ENCODE assay signal across 11 cellular contexts in the genomic region with DNA sequence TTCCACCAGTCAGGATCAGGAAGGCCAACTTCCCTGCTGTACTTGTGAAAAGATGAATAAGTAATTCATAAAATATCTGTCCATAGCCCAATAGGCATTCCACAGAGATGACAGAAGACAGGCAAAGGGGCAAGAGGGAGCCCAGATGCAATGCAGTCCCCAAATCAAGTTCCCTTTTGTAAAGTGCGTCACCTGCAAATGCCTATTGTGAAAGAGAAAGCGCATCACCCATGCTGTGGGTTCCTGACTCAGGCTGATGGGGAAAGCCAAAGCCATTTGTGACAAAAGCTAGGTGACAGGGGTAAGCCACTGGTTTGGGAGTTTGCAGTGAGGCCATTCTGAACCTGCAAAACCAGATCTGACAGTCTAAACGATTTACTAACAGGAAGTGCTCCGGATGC.
A peak's percentile ranks its signal among the peaks of the same experiment; 100 is the strongest.
DNase-seq lines count a peak whose midpoint lies in the region; ATAC-seq and TF ChIP-seq lines count a peak whose summit lies in the region.
"Had no signal": no experiment of that assay in that cellular context is flagged by ENCODE, and none has a peak within 500 bp of the region (broad histone marks: within the 10 kb centered on the region; RNA-seq: fewer than 3 reads in every experiment).

No MANE protein-coding gene starts in this region.

- no peaks in the 10 kb centered on the region for H3K9me3 ChIP-seq in uterus

- no peak for DNase-seq in activated T-cell treated with anti-CD3 and anti-CD28 coated beads, Interleukin-2, amount 50 U/mL, for 4 hours
- no peak for DNase-seq in activated T-cell treated with anti-CD3 and anti-CD28 coated beads for 4 hours
- DNase-seq in brain microvascular endothelial cell: no peak
- no peak for DNase-seq in epidermal melanocyte (ENCODE audit: insufficient read length, low spot score)
- no peak for DNase-seq in uterus
- DNase-seq: HCEC 1CT, nephron progenitor cell had no signal

- H3K27me3 Mint-ChIP-seq in activated T-cell treated with anti-CD3 and anti-CD28 coated beads, Interleukin-2, amount 50 U/mL, for 4 hours (ENCODE audit: low read depth): peaks cover 21% of the 10 kb centered on the region
- H3K27me3 Mint-ChIP-seq in stimulated activated memory B cell treated with anti-CD40 and anti-IgM and Interleukin-4, amounts not matched to agents 10 μg/mL and 1 μg/mL and 100 μg/mL, for 72 hours: peaks cover 16% of the 10 kb centered on the region

- peak; percentile 88 for ATAC-seq in activated T-cell treated with anti-CD3 and anti-CD28 coated beads, Interleukin-2, amount 50 U/mL, for 4 hours
- peak; percentile 89 for ATAC-seq in HG03432 (IDR thresholded peaks at IDR 0.05; ENCODE audit: unreplicated experiment)
- peak; percentile 20 for ATAC-seq in stimulated activated memory B cell treated with anti-CD40 and anti-IgM and Interleukin-4, amounts not matched to agents 10 μg/mL and 1 μg/mL and 100 μg/mL, for 72 hours

- in situ Hi-C loops in brain microvascular endothelial cell (cut with HindIII; ENCODE audit: low pct_ligation_motif_present, low sequenced_read_pairs): no loop called here

- TF ChIP-seq POLR2A in uterus (IDR thresholded peaks at IDR 0.05): no peak

- no peak overlapping the region for H3K27ac Mint-ChIP-seq in stimulated activated memory B cell treated with anti-CD40 and anti-IgM and Interleukin-4, amounts not matched to agents 10 μg/mL and 1 μg/mL and 100 μg/mL, for 72 hours
- H3K27ac Mint-ChIP-seq: nephron progenitor cell; stimulated activated naive CD8-positive, alpha-beta T cell treated with anti-CD3 and anti-CD28 coated beads, Interleukin-15, Interleukin-2, amounts not matched to agents 100 ng/mL and 50 ng/mL, for 24 hours had no signal

- H3K36me3 ChIP-seq in brain microvascular endothelial cell (replicated peaks) (no peaks in the 10 kb centered on the region), uterus (no peaks in the 10 kb centered on the region)

- H3K36me3 Mint-ChIP-seq in activated T-cell treated with anti-CD3 and anti-CD28 coated beads, Interleukin-2, amount 50 U/mL, for 4 hours (ENCODE audit: insufficient read depth): no peaks in the 10 kb centered on the region
- no peaks in the 10 kb centered on the region for H3K36me3 Mint-ChIP-seq in stimulated activated memory B cell treated with anti-CD40 and anti-IgM and Interleukin-4, amounts not matched to agents 10 μg/mL and 1 μg/mL and 100 μg/mL, for 72 hours

- H3K4me1 ChIP-seq in uterus: no peaks in the 10 kb centered on the region

- no peak overlapping the region for H3K4me3 ChIP-seq in brain microvascular endothelial cell (ENCODE audit: low read depth, low read length)
- no peak overlapping the region for H3K4me3 ChIP-seq in uterus

- intact Hi-C loops in uterus (cut with DNase I; ENCODE audit: low total_unique reads): no loop called here

- TF ChIP-seq CTCF in VCaP (conservative IDR thresholded peaks at IDR 0.05) (no peak), brain microvascular endothelial cell (IDR thresholded peaks at IDR 0.05; ENCODE audit: low read depth, low read length, missing control alignments) (no peak), uterus (IDR thresholded peaks at IDR 0.05) (no peak)

- H3K9me3 Mint-ChIP-seq in activated T-cell treated with anti-CD3 and anti-CD28 coated beads, Interleukin-2, amount 50 U/mL, for 4 hours: no peaks in the 10 kb centered on the region
- H3K9me3 Mint-ChIP-seq in stimulated activated memory B cell treated with anti-CD40 and anti-IgM and Interleukin-4, amounts not matched to agents 10 μg/mL and 1 μg/mL and 100 μg/mL, for 72 hours: peaks cover 4% of the 10 kb centered on the region
- H3K9me3 Mint-ChIP-seq: nephron progenitor cell; stimulated activated naive CD8-positive, alpha-beta T cell treated with anti-CD3 and anti-CD28 coated beads, Interleukin-15, Interleukin-2, amounts not matched to agents 100 ng/mL and 50 ng/mL, for 24 hours had no signal

- H3K4me3 Mint-ChIP-seq in activated T-cell treated with anti-CD3 and anti-CD28 coated beads, Interleukin-2, amount 50 U/mL, for 4 hours: no peak overlapping the region
- no peak overlapping the region for H3K4me3 Mint-ChIP-seq in stimulated activated memory B cell treated with anti-CD40 and anti-IgM and Interleukin-4, amounts not matched to agents 10 μg/mL and 1 μg/mL and 100 μg/mL, for 72 hours
- H3K4me3 Mint-ChIP-seq: nephron progenitor cell; stimulated activated naive CD8-positive, alpha-beta T cell treated with anti-CD3 and anti-CD28 coated beads, Interleukin-15, Interleukin-2, amounts not matched to agents 100 ng/mL and 50 ng/mL, for 24 hours had no signal

- H3K27me3 ChIP-seq in brain microvascular endothelial cell (replicated peaks): no peaks in the 10 kb centered on the region
- H3K27me3 ChIP-seq in uterus: no peaks in the 10 kb centered on the region

- H3K27ac ChIP-seq in VCaP (peak overlapping the region; percentile 95), brain microvascular endothelial cell (no peak overlapping the region), uterus (no peak overlapping the region)

- H3K4me1 Mint-ChIP-seq in activated T-cell treated with anti-CD3 and anti-CD28 coated beads, Interleukin-2, amount 50 U/mL, for 4 hours (ENCODE audit: low read depth): peaks cover 5% of the 10 kb centered on the region
- H3K4me1 Mint-ChIP-seq in stimulated activated memory B cell treated with anti-CD40 and anti-IgM and Interleukin-4, amounts not matched to agents 10 μg/mL and 1 μg/mL and 100 μg/mL, for 72 hours: peaks cover 6% of the 10 kb centered on the region

Comparison
In these comparisons a context has a peak if more than half of its experiments do, and no peak if none do; other contexts are left out.
1. ATAC-seq: peak in every context shown above with its lines; median percentile 89 in HG03432; 88 in activated T-cell treated with anti-CD3 and anti-CD28 coated beads, Interleukin-2, amount 50 U/mL, for 4 hours; 20 in stimulated activated memory B cell treated with anti-CD40 and anti-IgM and Interleukin-4, amounts not matched to agents 10 μg/mL and 1 μg/mL and 100 μg/mL, for 72 hours.